9 cellular contexts compared by ENCODE assay signal in the genomic region with DNA sequence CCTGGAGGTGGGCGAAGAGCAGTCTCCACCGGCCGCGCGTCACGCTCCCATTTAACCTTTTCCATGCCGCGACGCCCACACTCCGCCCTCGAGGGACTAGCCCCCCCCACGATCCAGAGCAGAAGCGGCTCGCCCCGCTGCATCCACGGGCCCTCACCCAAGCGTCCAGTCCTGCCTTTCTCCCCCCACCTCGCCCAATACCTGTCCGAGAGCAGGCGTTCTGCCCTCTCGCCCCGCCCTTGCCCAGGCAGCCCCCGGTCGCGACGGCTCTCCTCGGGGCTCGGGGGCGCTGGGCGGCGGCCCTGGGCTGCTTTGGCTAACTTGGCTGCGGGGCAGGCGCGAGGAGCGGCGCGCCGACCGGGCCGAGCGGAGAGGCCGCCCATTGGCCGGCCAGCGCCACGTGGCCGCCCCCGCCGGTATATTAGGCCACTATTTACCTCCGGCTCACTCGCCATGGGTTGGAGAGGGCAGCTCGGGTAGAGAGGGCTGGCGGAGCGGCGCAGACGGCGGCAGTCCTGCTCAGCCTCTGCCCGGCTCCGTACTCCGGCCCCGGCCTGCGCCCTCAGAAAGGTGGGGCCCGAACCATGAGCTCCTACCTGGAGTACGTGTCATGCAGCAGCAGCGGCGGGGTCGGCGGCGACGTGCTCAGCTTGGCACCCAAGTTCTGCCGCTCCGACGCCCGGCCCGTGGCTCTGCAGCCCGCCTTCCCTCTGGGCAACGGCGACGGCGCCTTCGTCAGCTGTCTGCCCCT. TPM values are rescaled to one million over a fixed set of nuclear protein-coding genes. Genes with fewer than 3 reads are reported as not detected.
DNase-seq lines count a peak whose midpoint lies in the region; ATAC-seq and TF ChIP-seq lines count a peak whose summit lies in the region.
"Had no signal": no experiment of that assay in that cellular context is flagged by ENCODE, and none has a peak within 500 bp of the region (broad histone marks: within the 10 kb centered on the region; RNA-seq: fewer than 3 reads in every experiment).

Gene HOXD1 (plus strand): TSS at position 451 of the 751 bp plus-strand sequence. CDS start 134 bp downstream, at position 585.

- H3K36me3 ChIP-seq in esophagus squamous epithelium = no peaks in the 10 kb centered on the region

- H3K9me3 ChIP-seq in esophagus squamous epithelium = no peaks in the 10 kb centered on the region

- intact Hi-C loops in esophagus squamous epithelium (cut with DNase I) = no loop called here

- ATAC-seq in T-cell (replicated peaks in 1 of 4) = peak in 3 of 4 experiments; percentile 14 to 29 (median 19)
- peak; percentile 10 to 29 for ATAC-seq in naive thymus-derived CD8-positive, alpha-beta T cell
- no peak for ATAC-seq in HG03108 (IDR thresholded peaks at IDR 0.05; ENCODE audit: unreplicated experiment)
- ATAC-seq in HG02763 (IDR thresholded peaks at IDR 0.05; ENCODE audit: unreplicated experiment) = no peak

- H3K4me3 ChIP-seq in esophagus squamous epithelium = peak within 1 kb of the TSS; percentile 41 to 71 (median 50)

- no peaks in the 10 kb centered on the region for H3K36me3 Mint-ChIP-seq in T-cell
- H3K36me3 Mint-ChIP-seq in naive thymus-derived CD8-positive, alpha-beta T cell = peaks cover 0 to 7% (median 4%) of the 10 kb centered on the region in 3 donors

- H3K27ac Mint-ChIP-seq in T-cell = no peak within 1 kb of the TSS
- H3K27ac Mint-ChIP-seq in naive thymus-derived CD8-positive, alpha-beta T cell = peak within 1 kb of the TSS in 2 of 10 donors; percentile 41

- no peak for TF ChIP-seq CTCF in esophagus squamous epithelium (IDR thresholded peaks at IDR 0.05)

- TF ChIP-seq POLR2A in esophagus squamous epithelium (IDR thresholded peaks at IDR 0.05) = peak in 1 of 4 donors; percentile 31

- DNase-seq in DMS53 (lab: John Stamatoyannopoulos, UW) = peak; percentile 93
- peak; percentile 76 for DNase-seq in HK-2 (ENCODE audit: unreplicated experiment)
- no peak for DNase-seq in T-cell
- no peak for DNase-seq in esophagus squamous epithelium (lab: John Stamatoyannopoulos, UW)
- no peak for DNase-seq in naive thymus-derived CD8-positive, alpha-beta T cell
- DNase-seq in activated gamma-delta T cell (lab: John Stamatoyannopoulos, UW) = no peak

- H3K27ac ChIP-seq in esophagus squamous epithelium = peak within 1 kb of the TSS; percentile 6 to 68 (median 60)

- H3K4me3 Mint-ChIP-seq in T-cell = peak within 1 kb of the TSS; percentile 84 to 88 (median 86)
- H3K4me3 Mint-ChIP-seq in naive thymus-derived CD8-positive, alpha-beta T cell = peak within 1 kb of the TSS; percentile 84 to 96 (median 90)

- CTCF ChIA-PET in T-cell (lab: Charles Lee) = no interaction called here

- peaks cover 74 to 75% of the 10 kb centered on the region in 2 donors for H3K27me3 Mint-ChIP-seq in T-cell
- H3K27me3 Mint-ChIP-seq in naive thymus-derived CD8-positive, alpha-beta T cell = peaks cover 58 to 87% (median 70%) of the 10 kb centered on the region in 5 donors

- H3K4me1 Mint-ChIP-seq in T-cell = peaks cover 20 to 24% (median 23%) of the 10 kb centered on the region in 3 donors
- peaks cover 14 to 25% (median 24%) of the 10 kb centered on the region in 4 donors for H3K4me1 Mint-ChIP-seq in naive thymus-derived CD8-positive, alpha-beta T cell

- peaks cover 11 to 30% (median 18%) of the 10 kb centered on the region in 3 donors for H3K4me1 ChIP-seq in esophagus squamous epithelium

- peaks cover 6 to 100% (median 20%) of the 10 kb centered on the region in 4 donors for H3K27me3 ChIP-seq in esophagus squamous epithelium

- POLR2A ChIA-PET in T-cell (lab: Charles Lee) = no interaction called here
- POLR2A ChIA-PET in naive thymus-derived CD8-positive, alpha-beta T cell (lab: Charles Lee) = interaction anchor here (0.6 kb wide), 1 partner anchor 19 kb away, joined by 3 read pairs; no protein-coding TSS in a partner anchor

- WGBS in esophagus squamous epithelium, 2 donors = 0 to 2% methylated on average over 9 to 24 of the region's 80 CpGs

- H3K9me3 Mint-ChIP-seq in T-cell = no peaks in the 10 kb centered on the region
- peaks cover 0 to 4% (median 0%) of the 10 kb centered on the region in 9 donors for H3K9me3 Mint-ChIP-seq in naive thymus-derived CD8-positive, alpha-beta T cell

RNA-seq across cellular contexts. Expression of gene HOXD1, which starts in this region (rescaled TPM):
- total RNA-seq in T-cell (not detected), esophagus squamous epithelium (under 1 TPM in 1 of 4 donors, not detected in 3; 0.19 TPM)
- total RNA-seq in naive thymus-derived CD8-positive, alpha-beta T cell = not detected
- polyA plus RNA-seq in naive thymus-derived CD8-positive, alpha-beta T cell = not detected
- total RNA-seq: T-helper 2 cell treated with Interferon-gamma antibody and Interleukin-4, amounts not matched to agents 100 ng/mL and 5 ng/mL, for 36 hours had no signal

Comparison
In these comparisons a context has a peak if more than half of its experiments do, and no peak if none do; other contexts are left out.
1. Peak in ATAC-seq in T-cell; RNA of the gene not detected or under 1 TPM.
2. Peak in ATAC-seq in naive thymus-derived CD8-positive, alpha-beta T cell; RNA of the gene not detected or under 1 TPM.
3. DNase-seq: peak in DMS53 (single experiment) and HK-2 (single experiment); none in T-cell (0 of 34), esophagus squamous epithelium (single experiment), naive thymus-derived CD8-positive, alpha-beta T cell (0 of 10) and activated gamma-delta T cell (single experiment).